29 cellular contexts compared by ENCODE assay signal in the genomic region with DNA sequence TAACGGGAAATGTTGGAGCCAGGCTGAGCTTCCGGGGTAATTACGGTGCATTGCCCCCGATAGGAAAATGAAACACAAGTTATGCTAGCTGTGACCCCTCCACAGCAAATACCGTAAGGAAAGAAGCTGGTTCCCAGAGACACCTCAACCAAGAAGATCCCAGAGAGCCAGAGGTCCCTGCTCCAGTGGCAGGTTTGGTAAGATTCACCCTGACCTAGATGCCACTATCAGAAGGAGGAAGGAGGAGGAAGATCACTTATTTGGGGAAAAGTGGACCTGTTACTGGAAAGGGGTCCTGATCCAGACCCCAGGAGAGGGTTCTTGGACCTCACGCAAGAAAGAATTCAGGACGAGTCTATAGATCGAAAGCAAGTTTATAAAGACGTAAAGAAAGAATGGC. TPM values are rescaled to one million over a fixed set of nuclear protein-coding genes. Genes with fewer than 3 reads are reported as not detected.
"Had no signal": no experiment of that assay in that cellular context is flagged by ENCODE, and none has a peak within 500 bp of the region (broad histone marks: within the 10 kb centered on the region; RNA-seq: fewer than 3 reads in every experiment).

No MANE protein-coding gene starts in this region.

- ATAC-seq: stimulated activated effector memory CD8-positive, alpha-beta T cell treated with anti-CD3 and anti-CD28 coated beads, Interleukin-12 subunit alpha, Interleukin-12 subunit beta, amount 100 ng/mL, for 72 hours; stimulated activated memory B cell treated with anti-CD40 and anti-IgM and Interleukin-4, amounts not matched to agents 10 μg/mL and 1 μg/mL and 100 μg/mL, for 72 hours; stimulated activated naive B cell treated with anti-CD40 and anti-IgM and Interleukin-4, amounts not matched to agents 10 μg/mL and 1 μg/mL and 100 μg/mL, for 72 hours; stimulated activated naive CD8-positive, alpha-beta T cell treated with anti-CD3 and anti-CD28 coated beads, Interleukin-15, amount 100 ng/mL, for 72 hours; stimulated activated naive CD8-positive, alpha-beta T cell treated with anti-CD3 and anti-CD28 coated beads, Interleukin-15, Interleukin-2, amounts not matched to agents 100 U/mL and 50 U/mL, for 24 hours; upper lobe of right lung had no signal

- H3K27ac ChIP-seq: stomach, suprapubic skin, testis, thoracic aorta, thyroid gland, tibial artery, tibial nerve, transverse colon, upper lobe of left lung, upper lobe of right lung, uterus, vagina had no signal

- DNase-seq: stimulated activated CD4-positive, alpha-beta T cell treated with anti-CD3 and anti-CD28 coated beads, Interleukin-2, amount 100 ng/mL, for 48 hours; stimulated activated CD4-positive, alpha-beta T cell treated with anti-CD3 and anti-CD28 coated beads, Interleukin-4, amount 100 ng/mL, for 1 hour; stimulated activated CD4-positive, alpha-beta T cell treated with anti-CD3 and anti-CD28 coated beads, Interleukin-4, amount 100 ng/mL, for 24 hours; stimulated activated CD4-positive, alpha-beta T cell treated with anti-CD3 and anti-CD28 coated beads, Interleukin-4, amount 100 ng/mL, for 4 hours; stimulated activated CD8-positive, alpha-beta memory T cell treated with anti-CD3 and anti-CD28 coated beads, Interleukin-4, amount 100 ng/mL, for 48 hours; stimulated activated naive B cell treated with anti-CD40 and anti-IgM and Interleukin-4, amounts not matched to agents 10 μg/mL and 1 μg/mL and 100 μg/mL, for 72 hours; stimulated activated naive CD4-positive, alpha-beta T cell; stimulated activated naive CD4-positive, alpha-beta T cell treated with Interleukin-2 at 50 U/mL for 16 hours; stimulated activated naive CD8-positive, alpha-beta T cell treated with anti-CD3 and anti-CD28 coated beads, Interleukin-15, amount 100 ng/mL, for 72 hours; stimulated activated naive CD8-positive, alpha-beta T cell treated with anti-CD3 and anti-CD28 coated beads, Interleukin-15, Interleukin-2, amounts not matched to agents 100 U/mL and 50 U/mL, for 24 hours; stomach; substantia nigra; testis; thyroid gland; tibial artery; transverse colon; trophoblast cell; upper lobe of left lung; upper lobe of right lung; uterus had no signal

- H3K27me3 ChIP-seq: stomach, testis, thyroid gland, tibial artery, tibial nerve, transverse colon, upper lobe of left lung, upper lobe of right lung, uterus, vagina had no signal

- H3K9me3 ChIP-seq: stomach, suprapubic skin, testis, thoracic aorta, thyroid gland, tibial artery, transverse colon, upper lobe of left lung, upper lobe of right lung, uterus, vagina had no signal

- H3K36me3 ChIP-seq: stomach, suprapubic skin, thoracic aorta, thyroid gland, tibial artery, tibial nerve, transverse colon, upper lobe of left lung, upper lobe of right lung, uterus, vagina had no signal

- H3K4me1 ChIP-seq: suprapubic skin, testis, thyroid gland, tibial nerve, upper lobe of right lung, uterus, vagina had no signal

- H3K4me3 ChIP-seq: stomach, suprapubic skin, testis, thoracic aorta, thyroid gland, tibial artery, tibial nerve, transverse colon, upper lobe of left lung, upper lobe of right lung, uterus, vagina had no signal

- FAIRE-seq: urothelium cell line had no signal

RNA-seq across cellular contexts. Expression of a gene that starts 7.6 kb away (rescaled TPM):
- total RNA-seq: subcutaneous adipose tissue, temporal lobe, thyroid gland, vagina had no signal
